8 cellular contexts compared by ENCODE assay signal in the genomic region with DNA sequence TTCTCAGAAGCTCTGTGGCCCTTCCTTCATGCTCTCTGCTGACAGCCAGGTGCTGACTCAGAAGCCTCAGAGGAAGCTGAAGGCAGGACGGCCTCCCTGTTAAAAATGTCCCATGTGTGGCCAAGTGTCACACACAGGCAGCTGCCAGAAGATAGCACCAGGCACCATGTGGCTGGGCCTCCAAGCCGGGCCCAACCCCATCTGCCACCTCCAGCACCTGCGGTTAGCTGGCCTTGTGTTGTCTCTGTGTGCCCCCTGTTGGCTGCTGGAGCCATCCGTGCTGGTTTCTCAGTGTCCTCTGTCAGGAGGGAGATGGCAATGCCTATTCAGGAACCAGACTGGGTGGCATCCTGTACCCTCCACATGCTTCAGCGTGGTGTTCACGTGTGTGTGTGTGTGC.
DNase-seq lines count a peak whose midpoint lies in the region; ATAC-seq and TF ChIP-seq lines count a peak whose summit lies in the region.

No MANE protein-coding gene starts in this region.

- WGBS in body of pancreas, 2 donors, result 46 to 73% methylated on average over 2 to 6 of the region's 6 CpGs

- no peak overlapping the region for H3K4me3 ChIP-seq in body of pancreas
- H3K4me3 ChIP-seq in osteoblast (ENCODE audit: insufficient read depth, low read length), result no peak overlapping the region

- no peaks in the 10 kb centered on the region for H4K20me1 ChIP-seq in osteoblast (ENCODE audit: insufficient read depth, low read length)

- intact Hi-C loops in body of pancreas (cut with DNase I), result loop anchor here (10.0 kb wide), 1 partner anchor 145 kb away; no protein-coding TSS in a partner anchor

- H3K36me3 ChIP-seq in body of pancreas (replicated peaks in 1 of 2; ENCODE audit: insufficient read depth in 1 of 2, low read depth in 2 of 2) (no peaks in the 10 kb centered on the region), osteoblast (ENCODE audit: insufficient read depth, low read length) (no peaks in the 10 kb centered on the region)

- H3K4me2 ChIP-seq in osteoblast (ENCODE audit: insufficient read depth, low read length), result no peak overlapping the region

- TF ChIP-seq CTCF in body of pancreas (IDR thresholded peaks at IDR 0.05) (peak in 4 of 7 experiments; percentile 30 to 35 (median 32)), osteoblast (IDR thresholded peaks at IDR 0.05; ENCODE audit: extremely low read depth, low read depth, low read length) (peak; percentile 24), omental fat pad (IDR thresholded peaks at IDR 0.05) (no peak)

- no peaks in the 10 kb centered on the region for H3K79me2 ChIP-seq in osteoblast (ENCODE audit: insufficient read depth, low read length)

- peak; percentile 38 for DNase-seq in Caki2 (ENCODE audit: low read depth)
- peak; percentile 49 for DNase-seq in NCI-H2107 (lab: John Stamatoyannopoulos, UW)
- DNase-seq in body of pancreas, result peak; percentile 41 to 61 (median 46)
- DNase-seq in osteoblast (ENCODE audit: insufficient read length, low spot score, missing footprints), result no peak
- no peak for DNase-seq in left lobe of liver (ENCODE audit: low spot score)
- DNase-seq in omental fat pad (ENCODE audit: low spot score), result no peak
- no peak for DNase-seq in putamen (ENCODE audit: low spot score)

- no peaks in the 10 kb centered on the region for H3K27me3 ChIP-seq in body of pancreas
- no peaks in the 10 kb centered on the region for H3K27me3 ChIP-seq in osteoblast (ENCODE audit: insufficient read depth, low read length)

- no peak for TF ChIP-seq POLR2A in body of pancreas (IDR thresholded peaks at IDR 0.05)

- ATAC-seq in GM19324 (IDR thresholded peaks at IDR 0.05; ENCODE audit: low FRiP score, unreplicated experiment), result peak; percentile 59
- ATAC-seq in body of pancreas, result peak; percentile 41
- no peak for ATAC-seq in left lobe of liver
- no peak for ATAC-seq in omental fat pad (ENCODE audit: low FRiP score)

- in situ Hi-C loops in Caki2 (cut with HindIII; ENCODE audit: low pct_unique_long_range_greater_than_20kb, low sequenced_read_pairs), result no loop called here

- H3K9me3 ChIP-seq in body of pancreas, result no peaks in the 10 kb centered on the region
- no peaks in the 10 kb centered on the region for H3K9me3 ChIP-seq in osteoblast (ENCODE audit: low read depth, low read length)

- no peak overlapping the region for H2AFZ ChIP-seq in osteoblast (ENCODE audit: low read length)

- no peak overlapping the region for H3K27ac ChIP-seq in body of pancreas
- no peak overlapping the region for H3K27ac ChIP-seq in osteoblast (ENCODE audit: low read depth, low read length)

- H3K4me1 ChIP-seq in body of pancreas, result peaks cover 20% of the 10 kb centered on the region
- no peaks in the 10 kb centered on the region for H3K4me1 ChIP-seq in osteoblast (ENCODE audit: insufficient read depth, low read length)

Comparison
In these comparisons a context has a peak if more than half of its experiments do, and no peak if none do; other contexts are left out.
1. DNase-seq: peak in Caki2 (single experiment), NCI-H2107 (single experiment) and body of pancreas (4 of 4); none in osteoblast (single experiment), left lobe of liver (single experiment), omental fat pad (single experiment) and putamen (single experiment).
2. ATAC-seq: peak in GM19324 (single experiment) and body of pancreas (single experiment); none in left lobe of liver (single experiment) and omental fat pad (single experiment).
3. CTCF ChIP-seq: peak in body of pancreas (4 of 7) and osteoblast (single experiment); none in omental fat pad (0 of 3).